ENCODE assay signal across 8 cellular contexts in the genomic region with DNA sequence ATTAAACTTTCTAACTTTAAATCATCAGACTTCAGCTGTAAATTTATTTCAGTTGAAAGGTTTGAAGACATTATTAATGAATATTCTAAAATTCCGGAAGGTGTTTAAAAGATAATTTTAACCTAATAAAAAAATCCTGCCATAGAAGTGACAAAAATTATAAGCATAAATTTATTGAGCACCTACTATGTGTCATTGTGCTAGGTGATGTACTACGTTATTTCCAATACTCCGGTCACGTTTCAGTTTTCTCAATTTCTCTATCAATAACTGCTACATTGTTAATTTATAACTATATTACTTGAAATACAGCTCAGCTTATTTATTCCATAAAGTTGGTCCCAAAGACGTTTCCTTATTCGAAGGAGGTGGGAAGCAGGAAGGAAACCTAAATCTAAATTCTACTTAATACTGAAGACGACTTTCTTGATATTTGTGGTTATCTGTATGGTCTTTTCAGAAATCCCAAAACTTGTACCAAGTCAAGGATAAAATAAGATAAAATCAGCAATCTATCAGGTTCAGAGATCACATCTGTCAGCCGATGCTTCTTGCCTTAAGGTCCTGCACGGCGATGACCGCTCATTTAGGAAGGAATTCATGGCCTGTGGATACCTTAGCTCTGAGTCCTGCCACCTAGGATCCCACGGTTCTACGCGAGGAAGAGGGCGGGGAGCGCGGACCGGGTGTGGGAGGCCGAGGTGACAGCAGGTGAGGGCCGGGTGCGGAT. TPM values are rescaled to one million over a fixed set of nuclear protein-coding genes. Genes with fewer than 3 reads are reported as not detected.
DNase-seq lines count a peak whose midpoint lies in the region; ATAC-seq, FAIRE-seq and TF ChIP-seq lines count a peak whose summit lies in the region.

No MANE protein-coding gene starts in this region.

- TF ChIP-seq RAD21 in K562 (CRISPR knock-in tag; conservative IDR thresholded peaks at IDR 0.05 in 1 of 2, IDR thresholded peaks at IDR 0.05 in 1 of 2) = no peak

- BruUV-seq in K562 (replicated peaks; lab: Mats Ljungman, UMichigan) = no TSS peak

- no peaks in the 10 kb centered on the region for H3K79me1 ChIP-seq in mesendoderm (ENCODE audit: low read length)

- no peak overlapping the region for H3K18ac ChIP-seq in mesendoderm (ENCODE audit: low read length)

- no peak for FAIRE-seq in K562 (lab: Jason Lieb, UNC)

- H2AFZ ChIP-seq in OCI-LY3 (ENCODE audit: low read depth, low read length) = no peak overlapping the region
- peak overlapping the region; percentile 98 for H2AFZ ChIP-seq in K562 (ENCODE audit: low read depth, low read length)

- TF ChIP-seq CTCF in BE2C (IDR thresholded peaks at IDR 0.05; ENCODE audit: low read depth, low read length) (no peak), OCI-LY3 (IDR thresholded peaks at IDR 0.05; ENCODE audit: low read depth, low read length) (no peak), K562 (IDR thresholded peaks at IDR 0.05 in 2 of 3, conservative IDR thresholded peaks at IDR 0.05 in 1 of 3; ENCODE audit: insufficient read depth in 2 of 3, low read depth in 1 of 3, low read length in 3 of 3) (no peak)

- H3K27ac ChIP-seq in OCI-LY3 (ENCODE audit: low read length) (peak overlapping the region; percentile 96), K562 (ENCODE audit: extremely low read depth, low read depth, low read length) (no peak overlapping the region), mesendoderm (ENCODE audit: low read depth, low read length) (no peak overlapping the region)

- peak overlapping the region; percentile 88 for H3K56ac ChIP-seq in mesendoderm (ENCODE audit: low read length)

- H3K9ac ChIP-seq in OCI-LY3 (ENCODE audit: low read length) (peak overlapping the region; percentile 63), K562 (ENCODE audit: insufficient read depth in 1 of 2, low read depth in 2 of 2, low read length in 2 of 2) (peak overlapping the region; percentile 84 to 95), mesendoderm (ENCODE audit: low read length) (peak overlapping the region; percentile 84)

- H2AK5ac ChIP-seq in mesendoderm (ENCODE audit: low read length) = no peak overlapping the region

- no peak overlapping the region for H3K23ac ChIP-seq in mesendoderm (ENCODE audit: low read length)

- no peaks in the 10 kb centered on the region for H3K9me3 ChIP-seq in BE2C
- no peaks in the 10 kb centered on the region for H3K9me3 ChIP-seq in OCI-LY3 (ENCODE audit: insufficient read depth, low read length)
- H3K9me3 ChIP-seq in K562 (replicated peaks; ENCODE audit: control insufficient read depth, insufficient read depth, low read depth, low read length) = no peaks in the 10 kb centered on the region

- H2BK15ac ChIP-seq in mesendoderm (replicated peaks; ENCODE audit: low read depth) = no peak overlapping the region

- CTCF ChIA-PET in K562 (lab: Yijun Ruan, JAX; ENCODE audit: low intra/inter-chr PET ratio) = no interaction called here

- POLR2A ChIA-PET in K562 (lab: Yijun Ruan, JAX) = interaction anchor here (1.1 kb wide), 1 partner anchor 50 kb away, joined by 3 read pairs; no protein-coding TSS in a partner anchor

- no peak overlapping the region for H3K4ac ChIP-seq in mesendoderm (ENCODE audit: low read depth, low read length)

- no peaks in the 10 kb centered on the region for H3K9me1 ChIP-seq in K562 (ENCODE audit: control insufficient read depth, insufficient read depth, low read length)

- in situ Hi-C loops in K562 (cut with MboI) = no loop called here

- peak overlapping the region; percentile 87 for H3K4me2 ChIP-seq in OCI-LY3 (ENCODE audit: low read length)
- peak overlapping the region; percentile 86 for H3K4me2 ChIP-seq in K562 (ENCODE audit: insufficient read depth, low read length)
- peak overlapping the region; percentile 92 for H3K4me2 ChIP-seq in mesendoderm (ENCODE audit: low read length)

- no peak overlapping the region for H4K5ac ChIP-seq in mesendoderm (ENCODE audit: low read length)

- H2BK5ac ChIP-seq in mesendoderm (ENCODE audit: low read length) = no peak overlapping the region

- H4K20me1 ChIP-seq in OCI-LY3 (ENCODE audit: insufficient read depth, low read length) = peaks cover 20% of the 10 kb centered on the region
- peaks cover 8% of the 10 kb centered on the region; the same call in 1 of the 2 replicates for H4K20me1 ChIP-seq in K562 (replicated peaks; ENCODE audit: control insufficient read depth, insufficient read depth, low read length)

- H3K27me3 ChIP-seq in BE2C (no peaks in the 10 kb centered on the region), OCI-LY3 (ENCODE audit: low read depth, low read length) (no peaks in the 10 kb centered on the region), K562 (ENCODE audit: control insufficient read depth in 2 of 2, insufficient read depth in 2 of 2, low read length in 2 of 2) (peaks cover 3 to 5% of the 10 kb centered on the region in 2 experiments; a peak in 3 of 5 replicates), mesendoderm (ENCODE audit: insufficient read depth, low read length, poor library complexity) (peaks cover 12% of the 10 kb centered on the region)

- 28% methylated on average over 20 of the region's 21 CpGs for WGBS in K562 (ENCODE audit: insufficient coverage, low coverage, missing lambda C conversion rate)
- WGBS in mesendoderm (ENCODE audit: extremely low coverage, insufficient coverage, low lambda C conversion rate) = no CpG with 5 or more reads among the region's 21 CpGs

- H3K4me1 ChIP-seq in BE2C = no peaks in the 10 kb centered on the region
- H3K4me1 ChIP-seq in OCI-LY3 (ENCODE audit: low read length) = peaks cover 28% of the 10 kb centered on the region
- peaks cover 7 to 26% of the 10 kb centered on the region in 2 experiments; a peak in 3 of 5 replicates for H3K4me1 ChIP-seq in K562 (replicated peaks in 1 of 2; ENCODE audit: control insufficient read depth in 2 of 2, insufficient read depth in 2 of 2, low read length in 2 of 2)
- no peaks in the 10 kb centered on the region for H3K4me1 ChIP-seq in mesendoderm (ENCODE audit: control insufficient read depth, low read depth, low read length)

- no peak overlapping the region for H2BK120ac ChIP-seq in mesendoderm (ENCODE audit: low read depth, low read length)

- peaks cover 58% of the 10 kb centered on the region for H3K79me2 ChIP-seq in OCI-LY3 (ENCODE audit: low read length)
- H3K79me2 ChIP-seq in K562 (ENCODE audit: control insufficient read depth, insufficient read depth, low read length) = peaks cover 8% of the 10 kb centered on the region; the same call in 2 of the 3 replicates
- H3K79me2 ChIP-seq in mesendoderm (ENCODE audit: control insufficient read depth, insufficient read depth, low read length) = no peaks in the 10 kb centered on the region

- ATAC-seq in K562 = no peak
- ATAC-seq in stimulated activated naive CD8-positive, alpha-beta T cell treated with anti-CD3 and anti-CD28 coated beads, Interleukin-15, Interleukin-2, amounts not matched to agents 100 U/mL and 50 U/mL, for 24 hours = no peak
- no peak for ATAC-seq in HG02798 (IDR thresholded peaks at IDR 0.05; ENCODE audit: poor library complexity, unreplicated experiment)

- no peak for DNase-seq in BE2C
- DNase-seq in K562 (ENCODE audit: extremely low read depth in 1 of 4, low spot score in 3 of 4) = peak in 3 of 4 experiments; percentile 38 to 55 (median 49)
- no peak for DNase-seq in mesendoderm
- peak; percentile 81 for DNase-seq in stimulated activated naive CD8-positive, alpha-beta T cell treated with anti-CD3 and anti-CD28 coated beads, Interleukin-15, Interleukin-2, amounts not matched to agents 100 U/mL and 50 U/mL, for 24 hours
- DNase-seq in NCI-H1436 (lab: John Stamatoyannopoulos, UW) = no peak
- no peak for DNase-seq in globus pallidus (ENCODE audit: low spot score)

- peaks cover 2% of the 10 kb centered on the region for H3K36me3 ChIP-seq in BE2C
- H3K36me3 ChIP-seq in OCI-LY3 (replicated peaks; ENCODE audit: low read depth, low read length) = peaks cover 5% of the 10 kb centered on the region
- H3K36me3 ChIP-seq in K562 (ENCODE audit: control insufficient read depth, insufficient read depth, low read length) = no peaks in the 10 kb centered on the region
- H3K36me3 ChIP-seq in mesendoderm (ENCODE audit: control insufficient read depth, insufficient read depth, low read length) = no peaks in the 10 kb centered on the region

- TF ChIP-seq EP300 in K562 (IDR thresholded peaks at IDR 0.05; ENCODE audit: low read length) = no peak

- no peak overlapping the region for H4K8ac ChIP-seq in mesendoderm (ENCODE audit: low read depth, low read length)

- intact Hi-C loops in K562 (cut with micrococcal nuclease) = no loop called here

- H3K4me3 ChIP-seq in BE2C (ENCODE audit: low read depth, low read length) = peak overlapping the region; percentile 87
- peak overlapping the region; percentile 97 for H3K4me3 ChIP-seq in OCI-LY3 (ENCODE audit: low read length)
- H3K4me3 ChIP-seq in K562 = peak overlapping the region; percentile 89
- H3K4me3 ChIP-seq in mesendoderm (ENCODE audit: low read length) = peak overlapping the region; percentile 91

- no peak for TF ChIP-seq POLR2A in K562 (conservative IDR thresholded peaks at IDR 0.05)

TF ChIP-seq in K562, 482 proteins besides CTCF, POLR2A, EP300 and RAD21 (continues in another document):
- TF ChIP-seq L3MBTL2 (IDR thresholded peaks at IDR 0.05) (no peak), ZNF316 (IDR thresholded peaks at IDR 0.05) (no peak)

RNA-seq across cellular contexts. Expression of a gene that starts 1.2 kb away (rescaled TPM):
- polyA plus RNA-seq in BE2C (2012; ENCODE audit: insufficient read depth, insufficient read length, low read depth) = 38.1 TPM
- total RNA-seq in K562 (2011; cell fraction: chromatin; rRNA removed; ENCODE audit: low replicate concordance) = 5.3 and 22.2 TPM in 2 replicates
- 2.7 and 6.1 TPM in 2 replicates for total RNA-seq in K562 (2011; cell fraction: nucleolus; rRNA removed)
- 10.0 and 20.7 TPM in 2 replicates for total RNA-seq in K562 (2011; cell fraction: nucleoplasm; rRNA removed)
- total RNA-seq in K562 (2014; rRNA removed) = 3.3 and 3.8 TPM in 2 replicates
- 8.4 and 10.3 TPM in 2 replicates for total RNA-seq in K562 (2014; rRNA removed; fragmentation: Illumina TruSeq; extraction: Trizol)
- total RNA-seq in K562 (2015; rRNA removed; fragmentation: Illumina TruSeq; extraction: Trizol) = 6.6 and 7.8 TPM in 2 replicates
- total RNA-seq in K562 (2021) = 6.6 and 7.0 TPM in 2 replicates
- 4.3 and 4.9 TPM in 2 replicates for polyA plus RNA-seq in K562 (2011; rRNA removed)
- polyA plus RNA-seq in K562 (2011; cell fraction: cytosol; rRNA removed) = 0.69 and 1.5 TPM in 2 replicates
- polyA plus RNA-seq in K562 (2011; cell fraction: nucleus; rRNA removed) = 4.0 and 4.4 TPM in 2 replicates
- 3.2 and 4.1 TPM in 2 replicates for polyA plus RNA-seq in K562 (2012)
- polyA plus RNA-seq in K562 (2014; fragmentation: Illumina TruSeq; extraction: Trizol) = 4.9 and 5.7 TPM in 2 replicates
- polyA plus RNA-seq in K562 (2014; fragmentation: Nextera tagmentation; extraction: Ambion mirVana) = 1 to 10 TPM; 3.4 to 4.6 TPM
- 2.1 and 2.9 TPM in 2 replicates for polyA plus RNA-seq in K562 (2014; rRNA removed)
- 24.4 and 33.0 TPM in 2 replicates for polyA minus RNA-seq in K562 (2011; rRNA and poly(A)+ RNA removed)
- 3.7 and 8.3 TPM in 2 replicates for polyA minus RNA-seq in K562 (2011; cell fraction: cytosol; rRNA and poly(A)+ RNA removed)
- polyA minus RNA-seq in K562 (2011; cell fraction: nucleus; rRNA and poly(A)+ RNA removed) = 8.9 and 24.9 TPM in 2 replicates
- polyA plus RNA-seq in mesendoderm (2013, experiment 1 of 2) = 0.21 TPM
- polyA plus RNA-seq in mesendoderm (2013, experiment 2 of 2) = 0.27 TPM

Comparison
In these comparisons a context has a peak if more than half of its experiments do, and no peak if none do; other contexts are left out.
1. DNase-seq: peak in K562 (3 of 4) and stimulated activated naive CD8-positive, alpha-beta T cell treated with anti-CD3 and anti-CD28 coated beads, Interleukin-15, Interleukin-2, amounts not matched to agents 100 U/mL and 50 U/mL, for 24 hours (single experiment); none in BE2C (single experiment), mesendoderm (single experiment), NCI-H1436 (single experiment) and globus pallidus (single experiment).
2. Peak in every context shown above with its lines, with median percentiles within 50 percentile points of each other: H3K4me3 ChIP-seq, H3K4me2 ChIP-seq and H3K9ac ChIP-seq.